30 cellular contexts compared by ENCODE assay signal in genomic region chr9:125095821-125096443, GRCh38.
"Had no signal": no experiment of that assay in that cellular context is flagged by ENCODE, and none has a peak within 500 bp of the region (broad histone marks: within the 10 kb centered on the region; RNA-seq: fewer than 3 reads in every experiment).

No MANE protein-coding gene starts in this region.

- H3K36me3 Mint-ChIP-seq: natural killer cell had no signal

- H3K4me3 Mint-ChIP-seq: natural killer cell; nephron; neural progenitor cell; stimulated activated memory B cell treated with anti-CD40 and anti-IgM and Interleukin-4, amounts not matched to agents 10 μg/mL and 1 μg/mL and 100 μg/mL, for 72 hours; stimulated activated naive CD8-positive, alpha-beta T cell treated with anti-CD3 and anti-CD28 coated beads, Interleukin-15, amount 100 ng/mL, for 72 hours; type B pancreatic cell had no signal

- H3K9me3 ChIP-seq: ovary, psoas muscle, right lobe of liver, sigmoid colon, suprapubic skin, testis, tibial artery, transverse colon, upper lobe of right lung, uterus had no signal

- H3K4me1 ChIP-seq: neural progenitor cell, parathyroid adenoma, right lobe of liver, suprapubic skin, testis, transverse colon, uterus had no signal

- H3K9ac ChIP-seq: neural progenitor cell, parathyroid adenoma had no signal

- H3K27ac Mint-ChIP-seq: natural killer cell; nephron; neural progenitor cell; progenitor cell of endocrine pancreas; stimulated activated memory B cell treated with anti-CD40 and anti-IgM and Interleukin-4, amounts not matched to agents 10 μg/mL and 1 μg/mL and 100 μg/mL, for 72 hours; type B pancreatic cell had no signal

- H3K79me2 ChIP-seq: parathyroid adenoma had no signal

- H3K36me3 ChIP-seq: neural progenitor cell, ovary, right lobe of liver, sigmoid colon, suprapubic skin, tibial artery, transverse colon, upper lobe of right lung, uterus had no signal

- H3K27me3 Mint-ChIP-seq: progenitor cell of endocrine pancreas; stimulated activated memory B cell treated with anti-CD40 and anti-IgM and Interleukin-4, amounts not matched to agents 10 μg/mL and 1 μg/mL and 100 μg/mL, for 72 hours; stimulated activated naive CD8-positive, alpha-beta T cell treated with anti-CD3 and anti-CD28 coated beads, Interleukin-15, amount 100 ng/mL, for 72 hours; type B pancreatic cell had no signal

- ATAC-seq: natural killer cell; psoas muscle; right cardiac atrium; right lobe of liver; stimulated activated memory B cell treated with anti-CD40 and anti-IgM and Interleukin-4, amounts not matched to agents 10 μg/mL and 1 μg/mL and 100 μg/mL, for 72 hours; stimulated activated naive CD8-positive, alpha-beta T cell treated with anti-CD3 and anti-CD28 coated beads, Interleukin-15, amount 100 ng/mL, for 72 hours; stimulated activated naive CD8-positive, alpha-beta T cell treated with anti-CD3 and anti-CD28 coated beads, Interleukin-15, Interleukin-2, amounts not matched to agents 100 U/mL and 50 U/mL, for 24 hours; upper lobe of right lung had no signal

- H3K27ac ChIP-seq: neural progenitor cell, ovary, parathyroid adenoma, psoas muscle, right lobe of liver, suprapubic skin, testis, tibial artery, transverse colon, upper lobe of right lung, uterus had no signal

- H3K4me2 ChIP-seq: neural progenitor cell had no signal

- H3K27me3 ChIP-seq: neural progenitor cell, ovary, right lobe of liver, sigmoid colon, suprapubic skin, testis, tibial artery, transverse colon, upper lobe of right lung, uterus had no signal

- H2AFZ ChIP-seq: neural progenitor cell, parathyroid adenoma had no signal

- H3K4me3 ChIP-seq: neural progenitor cell, ovary, psoas muscle, right lobe of liver, sigmoid colon, suprapubic skin, testis, tibial artery, transverse colon, upper lobe of right lung, uterus had no signal

- H3K4me1 Mint-ChIP-seq: neural progenitor cell; stimulated activated memory B cell treated with anti-CD40 and anti-IgM and Interleukin-4, amounts not matched to agents 10 μg/mL and 1 μg/mL and 100 μg/mL, for 72 hours; stimulated activated naive CD8-positive, alpha-beta T cell treated with anti-CD3 and anti-CD28 coated beads, Interleukin-15, amount 100 ng/mL, for 72 hours had no signal

- DNase-seq: natural killer cell; occipital lobe; ovary; posterior cingulate gyrus; psoas muscle; right cardiac atrium; right lobe of liver; sigmoid colon; small intestine; stimulated activated CD4-positive, alpha-beta T cell treated with anti-CD3 and anti-CD28 coated beads, Interleukin-15, amount 100 ng/mL, for 24 hours; stimulated activated CD4-positive, alpha-beta T cell treated with anti-CD3 and anti-CD28 coated beads, Interleukin-2, amount 100 ng/mL, for 24 hours; stimulated activated CD4-positive, alpha-beta T cell treated with anti-CD3 and anti-CD28 coated beads, Interleukin-2, amount 100 ng/mL, for 48 hours; stimulated activated CD4-positive, alpha-beta T cell treated with anti-CD3 and anti-CD28 coated beads, Interleukin-4, amount 100 ng/mL, for 4 hours; stimulated activated CD8-positive, alpha-beta memory T cell treated with anti-CD3 and anti-CD28 coated beads, Interleukin-4, amount 100 ng/mL, for 48 hours; stimulated activated naive CD4-positive, alpha-beta T cell; stimulated activated naive CD8-positive, alpha-beta T cell treated with anti-CD3 and anti-CD28 coated beads, Interleukin-15, amount 100 ng/mL, for 72 hours; stimulated activated naive CD8-positive, alpha-beta T cell treated with anti-CD3 and anti-CD28 coated beads, Interleukin-15, Interleukin-2, amounts not matched to agents 100 U/mL and 50 U/mL, for 24 hours; substantia nigra; testis; tibial artery; transverse colon; upper lobe of right lung; uterus had no signal
